Comparison of ENCODE assay signal across 14 cellular contexts in genomic region chr17:27984404-27984803, GRCh38. TPM values are rescaled to one million over a fixed set of nuclear protein-coding genes. Genes with fewer than 3 reads are reported as not detected.
DNase-seq lines count a peak whose midpoint lies in the region; TF ChIP-seq lines count a peak whose summit lies in the region.
"Had no signal": no experiment of that assay in that cellular context is flagged by ENCODE, and none has a peak within 500 bp of the region (broad histone marks: within the 10 kb centered on the region; RNA-seq: fewer than 3 reads in every experiment).

No MANE protein-coding gene starts in this region.

- H3K4me3 Mint-ChIP-seq in mesothelial cell of epicardium = no peak overlapping the region
- H3K4me3 Mint-ChIP-seq: HFFc6 had no signal

- H3K4me1 Mint-ChIP-seq in mesothelial cell of epicardium = peaks cover 2% of the 10 kb centered on the region

- no peak overlapping the region for H3K27ac Mint-ChIP-seq in mesothelial cell of epicardium
- H3K27ac Mint-ChIP-seq: HFFc6 had no signal

- H3K9me3 ChIP-seq in BLaER1 treated with 17β-estradiol and CSF1 and Interleukin-3, amounts not matched to agents 10 nM and 100 nM (replicated peaks in 1 of 11) = no peaks in the 10 kb centered on the region
- H3K9me3 ChIP-seq in Karpas-422 (ENCODE audit: low read length) = no peaks in the 10 kb centered on the region
- H3K9me3 ChIP-seq in skeletal muscle tissue (ENCODE audit: control insufficient read depth in 3 of 3, low read length in 3 of 3) = no peaks in the 10 kb centered on the region
- H3K9me3 ChIP-seq: BLaER1 had no signal

- DNase-seq in Karpas-422 = no peak
- DNase-seq in dorsolateral prefrontal cortex = no peak
- DNase-seq in NCI-H2029 (lab: John Stamatoyannopoulos, UW) = no peak
- no peak for DNase-seq in mesothelial cell of epicardium (ENCODE audit: low spot score in 2 of 2, unreplicated experiment in 2 of 2)
- DNase-seq in NCI-H1436 treated with DMSO at 0.1 percent for 48 hours (lab: John Stamatoyannopoulos, UW) = no peak
- DNase-seq: DMS153, HFFc6, NCI-H146, NCI-H2107, NCI-H446, NCI-H774 had no signal

- no peaks in the 10 kb centered on the region for H3K79me2 ChIP-seq in Karpas-422 (ENCODE audit: low read length)

- no peak overlapping the region for H3K4me3 ChIP-seq in BLaER1 treated with 17β-estradiol and CSF1 and Interleukin-3, amounts not matched to agents 10 nM and 100 nM
- H3K4me3 ChIP-seq in Karpas-422 (ENCODE audit: low read length) = peak overlapping the region; percentile 42; the same call in 1 of the 2 replicates
- H3K4me3 ChIP-seq in dorsolateral prefrontal cortex = peak overlapping the region in 30 of 59 donors; percentile 4 to 48 (median 24)
- no peak overlapping the region for H3K4me3 ChIP-seq in skeletal muscle tissue (ENCODE audit: low read length in 3 of 3)
- H3K4me3 ChIP-seq: BLaER1 had no signal

- TF ChIP-seq CTCF in dorsolateral prefrontal cortex (IDR thresholded peaks at IDR 0.05 in 54 of 56, conservative IDR thresholded peaks at IDR 0.05 in 2 of 56; ENCODE audit: low read depth in 1 of 56, partially characterized antibody in 56 of 56) (no peak), mesothelial cell of epicardium (IDR thresholded peaks at IDR 0.05; ENCODE audit: unreplicated experiment) (no peak)

- peaks cover 5% of the 10 kb centered on the region for H3K27me3 Mint-ChIP-seq in mesothelial cell of epicardium (ENCODE audit: low read depth)

- H3K36me3 Mint-ChIP-seq in mesothelial cell of epicardium = no peaks in the 10 kb centered on the region

- peak overlapping the region in 6 of 11 experiments; percentile 43 to 74 (median 62); a peak in 7 of 22 replicates for H3K4me2 ChIP-seq in BLaER1 treated with 17β-estradiol and CSF1 and Interleukin-3, amounts not matched to agents 10 nM and 100 nM
- peak overlapping the region; percentile 71 for H3K4me2 ChIP-seq in Karpas-422 (ENCODE audit: low read depth, low read length, poor library complexity, severe bottlenecking)

- H3K27ac ChIP-seq in BLaER1 treated with 17β-estradiol and CSF1 and Interleukin-3, amounts not matched to agents 10 nM and 100 nM = no peak overlapping the region
- H3K27ac ChIP-seq in Karpas-422 (ENCODE audit: low read length) = no peak overlapping the region
- peak overlapping the region in 20 of 59 donors; percentile 10 to 81 (median 42) for H3K27ac ChIP-seq in dorsolateral prefrontal cortex
- H3K27ac ChIP-seq in skeletal muscle tissue (ENCODE audit: low read depth, low read length) = peak overlapping the region; percentile 71
- H3K27ac ChIP-seq: BLaER1 had no signal

- no peaks in the 10 kb centered on the region for H4K20me1 ChIP-seq in BLaER1 treated with 17β-estradiol and CSF1 and Interleukin-3, amounts not matched to agents 10 nM and 100 nM
- no peaks in the 10 kb centered on the region for H4K20me1 ChIP-seq in Karpas-422 (ENCODE audit: insufficient read depth, low read depth, low read length)
- H4K20me1 ChIP-seq: BLaER1 had no signal

- H3K36me3 ChIP-seq in BLaER1 treated with 17β-estradiol and CSF1 and Interleukin-3, amounts not matched to agents 10 nM and 100 nM = no peaks in the 10 kb centered on the region
- H3K36me3 ChIP-seq in Karpas-422 (ENCODE audit: insufficient read depth, low read length) (no peaks in the 10 kb centered on the region), skeletal muscle tissue (ENCODE audit: control insufficient read depth in 3 of 3, insufficient read depth in 3 of 3, low read length in 3 of 3) (no peaks in the 10 kb centered on the region)
- H3K36me3 ChIP-seq: BLaER1 had no signal

- H2AFZ ChIP-seq in Karpas-422 (ENCODE audit: low read length) = peak overlapping the region; percentile 73; the same call in 1 of the 2 replicates

- peaks cover 11 to 34% (median 20%) of the 10 kb centered on the region in 10 experiments for H3K4me1 ChIP-seq in BLaER1 treated with 17β-estradiol and CSF1 and Interleukin-3, amounts not matched to agents 10 nM and 100 nM
- H3K4me1 ChIP-seq in Karpas-422 (ENCODE audit: low read length) = peaks cover 29% of the 10 kb centered on the region
- peaks cover 0 to 6% (median 0%) of the 10 kb centered on the region in 3 donors for H3K4me1 ChIP-seq in skeletal muscle tissue (ENCODE audit: control insufficient read depth in 3 of 3, insufficient read depth in 3 of 3, low read length in 3 of 3)

- H3K27me3 ChIP-seq in BLaER1 treated with 17β-estradiol and CSF1 and Interleukin-3, amounts not matched to agents 10 nM and 100 nM = no peaks in the 10 kb centered on the region
- no peaks in the 10 kb centered on the region for H3K27me3 ChIP-seq in Karpas-422 (ENCODE audit: low read length)
- no peaks in the 10 kb centered on the region for H3K27me3 ChIP-seq in dorsolateral prefrontal cortex
- H3K27me3 ChIP-seq in skeletal muscle tissue (ENCODE audit: control insufficient read depth in 3 of 3, insufficient read depth in 3 of 3, low read length in 3 of 3) = peaks cover 7 to 8% (median 7%) of the 10 kb centered on the region in 3 donors
- H3K27me3 ChIP-seq: BLaER1 had no signal

- intact Hi-C loops in dorsolateral prefrontal cortex (cut with DNase I) = no loop called here

- H3K9me2 ChIP-seq in Karpas-422 (replicated peaks; ENCODE audit: insufficient read depth, low read length) = no peaks in the 10 kb centered on the region

- H3K9me3 Mint-ChIP-seq in mesothelial cell of epicardium = no peaks in the 10 kb centered on the region
- H3K9me3 Mint-ChIP-seq: HFFc6 had no signal

- no peak overlapping the region for H3K9ac ChIP-seq in BLaER1 treated with 17β-estradiol and CSF1 and Interleukin-3, amounts not matched to agents 10 nM and 100 nM
- H3K9ac ChIP-seq in Karpas-422 (ENCODE audit: low read length) = no peak overlapping the region
- H3K9ac ChIP-seq in skeletal muscle tissue (ENCODE audit: low read depth in 1 of 3, low read length in 3 of 3) = no peak overlapping the region
- H3K9ac ChIP-seq: BLaER1 had no signal

RNA-seq across cellular contexts. Expression of gene NLK, which starts 58.1 kb away (rescaled TPM):
- 36.0 and 60.0 TPM in 2 replicates for total RNA-seq in Karpas-422 (2014; rRNA removed; shearing (Covaris generic); ENCODE audit: low replicate concordance)
- 100 to 1,000 TPM in 109 of 120 experiments, 10 to 100 TPM in 11; 75.6 to 169 (median 124) TPM for total RNA-seq in dorsolateral prefrontal cortex
- 14.6 TPM for total RNA-seq in skeletal muscle tissue
- 22.6 to 23.8 TPM (median 23.6 TPM) in 3 replicates for total RNA-seq in mesothelial cell of epicardium

Comparison
In these comparisons a context has a peak if more than half of its experiments do, and no peak if none do; other contexts are left out.
1. H3K4me3 ChIP-seq: peak in Karpas-422 (single experiment) and dorsolateral prefrontal cortex (30 of 59); none in BLaER1 treated with 17β-estradiol and CSF1 and Interleukin-3, amounts not matched to agents 10 nM and 100 nM (0 of 10) and skeletal muscle tissue (0 of 3).